In genomic region chr3:157956850-157957249, GRCh38 we compare ENCODE assay signal across 1 cellular context.
TF ChIP-seq lines count a peak whose summit lies in the region.

No MANE protein-coding gene starts in this region.

TF ChIP-seq in GM23338, 12 proteins besides CTCF, POLR2A, EP300 and RAD21 (continued from another document):
- TF ChIP-seq ZNF462 (CRISPR knock-in tag; IDR thresholded peaks at IDR 0.05) = no peak
- TF ChIP-seq CREB1 (CRISPR knock-in tag; IDR thresholded peaks at IDR 0.05; ENCODE audit: low read depth) = no peak
- no peak for TF ChIP-seq JUNB (IDR thresholded peaks at IDR 0.05; ENCODE audit: unreplicated experiment)
- TF ChIP-seq ETS1 (IDR thresholded peaks at IDR 0.05) = no peak
- TF ChIP-seq ZNF331 (CRISPR knock-in tag; IDR thresholded peaks at IDR 0.05; ENCODE audit: low read depth) = no peak
- TF ChIP-seq STAT1 (IDR thresholded peaks at IDR 0.05; ENCODE audit: unreplicated experiment) = no peak
- no peak for TF ChIP-seq POLR2AphosphoS5 (IDR thresholded peaks at IDR 0.05; ENCODE audit: low read depth)
- TF ChIP-seq NANOG (IDR thresholded peaks at IDR 0.05; ENCODE audit: borderline replicate concordance) = no peak
